Comparison of ENCODE assay signal across 13 cellular contexts in genomic region chr19:9430444-9430843, GRCh38. TPM values are rescaled to one million over a fixed set of nuclear protein-coding genes. Genes with fewer than 3 reads are reported as not detected.
DNase-seq lines count a peak whose midpoint lies in the region; ATAC-seq and TF ChIP-seq lines count a peak whose summit lies in the region.
"Had no signal": no experiment of that assay in that cellular context is flagged by ENCODE, and none has a peak within 500 bp of the region (broad histone marks: within the 10 kb centered on the region; RNA-seq: fewer than 3 reads in every experiment).

No MANE protein-coding gene starts in this region.

- peaks cover 84% of the 10 kb centered on the region for H3K36me3 Mint-ChIP-seq in activated naive CD8-positive, alpha-beta T cell treated with anti-CD3 and anti-CD28 coated beads for 36 hours
- H3K36me3 Mint-ChIP-seq in activated naive CD8-positive, alpha-beta T cell treated with anti-CD3 and anti-CD28 coated beads, Interleukin-2, amount 50 U/mL, for 24 hours (ENCODE audit: low read depth) = peaks cover 74% of the 10 kb centered on the region
- H3K36me3 Mint-ChIP-seq in natural killer cell (peaks cover 7% of the 10 kb centered on the region), immature natural killer cell (peaks cover 14 to 43% (median 22%) of the 10 kb centered on the region in 3 donors)
- peaks cover 30% of the 10 kb centered on the region for H3K36me3 Mint-ChIP-seq in natural killer cell treated with Interleukin-12 subunit alpha and Interleukin-12 subunit beta and Interleukin-15 and Interleukin-18, amount 100 ng/mL, for 72 hours
- peaks cover 58 to 77% of the 10 kb centered on the region in 2 donors for H3K36me3 Mint-ChIP-seq in stimulated activated naive B cell treated with anti-CD40 and anti-IgM and Interleukin-4, amounts not matched to agents 10 μg/mL and 1 μg/mL and 100 μg/mL, for 72 hours

- in situ Hi-C loops in G401 (cut with HindIII; ENCODE audit: low sequenced_read_pairs) = no loop called here

- H3K27me3 Mint-ChIP-seq in activated naive CD8-positive, alpha-beta T cell treated with anti-CD3 and anti-CD28 coated beads for 36 hours = no peaks in the 10 kb centered on the region
- no peaks in the 10 kb centered on the region for H3K27me3 Mint-ChIP-seq in activated naive CD8-positive, alpha-beta T cell treated with anti-CD3 and anti-CD28 coated beads, Interleukin-2, amount 50 U/mL, for 24 hours
- H3K27me3 Mint-ChIP-seq in natural killer cell (ENCODE audit: low read depth in 2 of 2) = no peaks in the 10 kb centered on the region
- no peaks in the 10 kb centered on the region for H3K27me3 Mint-ChIP-seq in natural killer cell treated with Interleukin-12 subunit alpha and Interleukin-12 subunit beta and Interleukin-15 and Interleukin-18, amount 100 ng/mL, for 72 hours
- H3K27me3 Mint-ChIP-seq in immature natural killer cell (ENCODE audit: low read depth in 3 of 3) = peaks cover 1 to 9% (median 4%) of the 10 kb centered on the region in 3 donors
- H3K27me3 Mint-ChIP-seq in stimulated activated naive B cell treated with anti-CD40 and anti-IgM and Interleukin-4, amounts not matched to agents 10 μg/mL and 1 μg/mL and 100 μg/mL, for 72 hours = no peaks in the 10 kb centered on the region
- H3K27me3 Mint-ChIP-seq: CD4-positive, CD25-positive, alpha-beta regulatory T cell had no signal

- no peak for TF ChIP-seq CTCF in natural killer cell (IDR thresholded peaks at IDR 0.05)

- intact Hi-C loops in natural killer cell (cut with micrococcal nuclease) = loop anchor here (10.0 kb wide), 2 partner anchors 286 to 364 kb away; partner anchors contain the start of gene ZNF317

- no peak for ATAC-seq in activated naive CD8-positive, alpha-beta T cell treated with anti-CD3 and anti-CD28 coated beads, Interleukin-2, amount 50 U/mL, for 24 hours
- ATAC-seq in natural killer cell (no peak), GM21390 (IDR thresholded peaks at IDR 0.05; ENCODE audit: unreplicated experiment) (no peak)
- no peak for ATAC-seq in natural killer cell treated with Interleukin-12 subunit alpha and Interleukin-12 subunit beta and Interleukin-15 and Interleukin-18, amount 100 ng/mL, for 72 hours
- ATAC-seq in stimulated activated naive B cell treated with anti-CD40 and anti-IgM and Interleukin-4, amounts not matched to agents 10 μg/mL and 1 μg/mL and 100 μg/mL, for 72 hours (replicated peaks) = peak; percentile 61 to 72

- no peak overlapping the region for H3K4me3 Mint-ChIP-seq in activated naive CD8-positive, alpha-beta T cell treated with anti-CD3 and anti-CD28 coated beads for 36 hours
- no peak overlapping the region for H3K4me3 Mint-ChIP-seq in activated naive CD8-positive, alpha-beta T cell treated with anti-CD3 and anti-CD28 coated beads, Interleukin-2, amount 50 U/mL, for 24 hours
- H3K4me3 Mint-ChIP-seq in natural killer cell (no peak overlapping the region), immature natural killer cell (no peak overlapping the region)
- no peak overlapping the region for H3K4me3 Mint-ChIP-seq in natural killer cell treated with Interleukin-12 subunit alpha and Interleukin-12 subunit beta and Interleukin-15 and Interleukin-18, amount 100 ng/mL, for 72 hours
- peak overlapping the region; percentile 5 to 39 for H3K4me3 Mint-ChIP-seq in stimulated activated naive B cell treated with anti-CD40 and anti-IgM and Interleukin-4, amounts not matched to agents 10 μg/mL and 1 μg/mL and 100 μg/mL, for 72 hours
- H3K4me3 Mint-ChIP-seq: CD4-positive, CD25-positive, alpha-beta regulatory T cell; HFFc6 had no signal

- H3K9me3 Mint-ChIP-seq in activated naive CD8-positive, alpha-beta T cell treated with anti-CD3 and anti-CD28 coated beads for 36 hours = peaks cover 24% of the 10 kb centered on the region
- H3K9me3 Mint-ChIP-seq in activated naive CD8-positive, alpha-beta T cell treated with anti-CD3 and anti-CD28 coated beads, Interleukin-2, amount 50 U/mL, for 24 hours = peaks cover 23% of the 10 kb centered on the region
- no peaks in the 10 kb centered on the region for H3K9me3 Mint-ChIP-seq in natural killer cell
- no peaks in the 10 kb centered on the region for H3K9me3 Mint-ChIP-seq in natural killer cell treated with Interleukin-12 subunit alpha and Interleukin-12 subunit beta and Interleukin-15 and Interleukin-18, amount 100 ng/mL, for 72 hours
- H3K9me3 Mint-ChIP-seq in immature natural killer cell = no peaks in the 10 kb centered on the region
- no peaks in the 10 kb centered on the region for H3K9me3 Mint-ChIP-seq in stimulated activated naive B cell treated with anti-CD40 and anti-IgM and Interleukin-4, amounts not matched to agents 10 μg/mL and 1 μg/mL and 100 μg/mL, for 72 hours
- H3K9me3 Mint-ChIP-seq: HFFc6 had no signal

- H3K4me1 Mint-ChIP-seq in activated naive CD8-positive, alpha-beta T cell treated with anti-CD3 and anti-CD28 coated beads for 36 hours = peaks cover 18% of the 10 kb centered on the region
- H3K4me1 Mint-ChIP-seq in activated naive CD8-positive, alpha-beta T cell treated with anti-CD3 and anti-CD28 coated beads, Interleukin-2, amount 50 U/mL, for 24 hours = peaks cover 14% of the 10 kb centered on the region
- H3K4me1 Mint-ChIP-seq in natural killer cell (peaks cover 56 to 58% of the 10 kb centered on the region in 2 donors), immature natural killer cell (peaks cover 49 to 86% of the 10 kb centered on the region in 2 donors)
- peaks cover 34 to 37% of the 10 kb centered on the region in 2 donors for H3K4me1 Mint-ChIP-seq in natural killer cell treated with Interleukin-12 subunit alpha and Interleukin-12 subunit beta and Interleukin-15 and Interleukin-18, amount 100 ng/mL, for 72 hours (ENCODE audit: low read depth in 2 of 2)
- peaks cover 23 to 46% of the 10 kb centered on the region in 2 donors for H3K4me1 Mint-ChIP-seq in stimulated activated naive B cell treated with anti-CD40 and anti-IgM and Interleukin-4, amounts not matched to agents 10 μg/mL and 1 μg/mL and 100 μg/mL, for 72 hours

- DNase-seq in activated naive CD8-positive, alpha-beta T cell treated with anti-CD3 and anti-CD28 coated beads for 36 hours = no peak
- no peak for DNase-seq in activated naive CD8-positive, alpha-beta T cell treated with anti-CD3 and anti-CD28 coated beads, Interleukin-2, amount 50 U/mL, for 24 hours
- DNase-seq in natural killer cell = no peak
- DNase-seq in natural killer cell treated with Interleukin-12 subunit alpha and Interleukin-12 subunit beta and Interleukin-15 and Interleukin-18, amount 100 ng/mL, for 72 hours (ENCODE audit: low spot score) = no peak
- DNase-seq in immature natural killer cell = no peak
- DNase-seq in stimulated activated naive B cell treated with anti-CD40 and anti-IgM and Interleukin-4, amounts not matched to agents 10 μg/mL and 1 μg/mL and 100 μg/mL, for 72 hours = no peak
- DNase-seq in G401 (ENCODE audit: low spot score) = no peak
- DNase-seq: Calu3; CD4-positive, CD25-positive, alpha-beta regulatory T cell; DMS79; HCEC 1CT; HFFc6 had no signal

- peak overlapping the region; percentile 6 for H3K27ac Mint-ChIP-seq in activated naive CD8-positive, alpha-beta T cell treated with anti-CD3 and anti-CD28 coated beads for 36 hours
- H3K27ac Mint-ChIP-seq in activated naive CD8-positive, alpha-beta T cell treated with anti-CD3 and anti-CD28 coated beads, Interleukin-2, amount 50 U/mL, for 24 hours = no peak overlapping the region
- H3K27ac Mint-ChIP-seq in natural killer cell (peak overlapping the region; percentile 2 to 59), immature natural killer cell (peak overlapping the region; percentile 6 to 84 (median 55))
- H3K27ac Mint-ChIP-seq in natural killer cell treated with Interleukin-12 subunit alpha and Interleukin-12 subunit beta and Interleukin-15 and Interleukin-18, amount 100 ng/mL, for 72 hours = no peak overlapping the region
- peak overlapping the region; percentile 87 for H3K27ac Mint-ChIP-seq in stimulated activated naive B cell treated with anti-CD40 and anti-IgM and Interleukin-4, amounts not matched to agents 10 μg/mL and 1 μg/mL and 100 μg/mL, for 72 hours
- H3K27ac Mint-ChIP-seq: HFFc6 had no signal

RNA-seq across cellular contexts. Expression of gene ZNF266, which starts 4.9 kb away (rescaled TPM):
- 10 to 100 TPM; 30.9 to 31.3 TPM for total RNA-seq in activated naive CD8-positive, alpha-beta T cell treated with anti-CD3 and anti-CD28 coated beads for 36 hours
- total RNA-seq in natural killer cell = 100 to 1,000 TPM in 2 of 3 donors, 10 to 100 TPM in 1; 89.9 to 108 (median 104) TPM
- 10 to 100 TPM; 39.9 to 40.5 TPM for total RNA-seq in natural killer cell treated with Interleukin-12 subunit alpha and Interleukin-12 subunit beta and Interleukin-15 and Interleukin-18, amount 100 ng/mL, for 72 hours
- 10 to 100 TPM; 15.9 to 23.6 (median 19.6) TPM for polyA plus RNA-seq in immature natural killer cell
- 13.0 and 16.1 TPM in 2 replicates for total RNA-seq in G401 (2014; rRNA removed; shearing (Covaris generic))

Comparison
In these comparisons a context has a peak if more than half of its experiments do, and no peak if none do; other contexts are left out.
1. H3K27ac Mint-ChIP-seq: peak in activated naive CD8-positive, alpha-beta T cell treated with anti-CD3 and anti-CD28 coated beads for 36 hours (single experiment), natural killer cell (2 of 2), immature natural killer cell (6 of 6) and stimulated activated naive B cell treated with anti-CD40 and anti-IgM and Interleukin-4, amounts not matched to agents 10 μg/mL and 1 μg/mL and 100 μg/mL, for 72 hours (single experiment); none in activated naive CD8-positive, alpha-beta T cell treated with anti-CD3 and anti-CD28 coated beads, Interleukin-2, amount 50 U/mL, for 24 hours (single experiment) and natural killer cell treated with Interleukin-12 subunit alpha and Interleukin-12 subunit beta and Interleukin-15 and Interleukin-18, amount 100 ng/mL, for 72 hours (0 of 2).
2. H3K4me3 Mint-ChIP-seq: peak in stimulated activated naive B cell treated with anti-CD40 and anti-IgM and Interleukin-4, amounts not matched to agents 10 μg/mL and 1 μg/mL and 100 μg/mL, for 72 hours (2 of 2); none in activated naive CD8-positive, alpha-beta T cell treated with anti-CD3 and anti-CD28 coated beads for 36 hours (single experiment), activated naive CD8-positive, alpha-beta T cell treated with anti-CD3 and anti-CD28 coated beads, Interleukin-2, amount 50 U/mL, for 24 hours (single experiment), natural killer cell (single experiment), natural killer cell treated with Interleukin-12 subunit alpha and Interleukin-12 subunit beta and Interleukin-15 and Interleukin-18, amount 100 ng/mL, for 72 hours (single experiment) and immature natural killer cell (0 of 5).
3. ATAC-seq: peak in stimulated activated naive B cell treated with anti-CD40 and anti-IgM and Interleukin-4, amounts not matched to agents 10 μg/mL and 1 μg/mL and 100 μg/mL, for 72 hours (2 of 2); none in activated naive CD8-positive, alpha-beta T cell treated with anti-CD3 and anti-CD28 coated beads, Interleukin-2, amount 50 U/mL, for 24 hours (single experiment), natural killer cell (0 of 3), natural killer cell treated with Interleukin-12 subunit alpha and Interleukin-12 subunit beta and Interleukin-15 and Interleukin-18, amount 100 ng/mL, for 72 hours (0 of 2) and GM21390 (single experiment).